Comparison of ENCODE assay signal across 21 cellular contexts in genomic region chr6:38910207-38910606, GRCh38.
"Had no signal": no experiment of that assay in that cellular context is flagged by ENCODE, and none has a peak within 500 bp of the region (broad histone marks: within the 10 kb centered on the region; RNA-seq: fewer than 3 reads in every experiment).

No MANE protein-coding gene starts in this region.

- DNase-seq: dermis blood vessel endothelial cell; dorsolateral prefrontal cortex; effector CD4-positive, alpha-beta T cell; effector memory CD4-positive, alpha-beta T cell; foreskin keratinocyte; heart left ventricle; hippocampal formation; left cardiac atrium; left lung; left ventricle myocardium superior; lower lobe of right lung; mesenchymal stem cell; mucosa of descending colon had no signal

- H3K36me3 ChIP-seq: esophagus muscularis mucosa, gastroesophageal sphincter, heart left ventricle, left lung, lower lobe of right lung had no signal

- H3K4me1 ChIP-seq: esophagus muscularis mucosa, foreskin keratinocyte, gastroesophageal sphincter, heart left ventricle, left lung, lower lobe of right lung had no signal

- FAIRE-seq: colon, endothelial cell of umbilical vein, frontal cortex, islet of Langerhans, keratinocyte had no signal

- ATAC-seq: foreskin keratinocyte, gastroesophageal sphincter, heart left ventricle, left cardiac atrium, left ventricle myocardium superior, mucosa of descending colon had no signal

- H3K4me3 ChIP-seq: coronary artery, dorsolateral prefrontal cortex, esophagus muscularis mucosa, gastroesophageal sphincter, heart left ventricle, left lung, lower lobe of right lung, mucosa of descending colon had no signal

- H3K27ac ChIP-seq: coronary artery, dorsolateral prefrontal cortex, esophagus muscularis mucosa, foreskin keratinocyte, gastroesophageal sphincter, heart left ventricle, left lung, lower lobe of right lung had no signal

- H3K27me3 ChIP-seq: esophagus muscularis mucosa, gastroesophageal sphincter, heart left ventricle, left lung had no signal

- H3K9me3 ChIP-seq: esophagus muscularis mucosa, gastroesophageal sphincter, heart left ventricle, left lung, lower lobe of right lung, mucosa of descending colon had no signal
